Comparison of ENCODE assay signal across 22 cellular contexts in genomic region chr2:228367356-228367755, GRCh38.
"Had no signal": no experiment of that assay in that cellular context is flagged by ENCODE, and none has a peak within 500 bp of the region (broad histone marks: within the 10 kb centered on the region; RNA-seq: fewer than 3 reads in every experiment).

No MANE protein-coding gene starts in this region.

- H3K4me3 ChIP-seq: cardiac muscle cell, lower lobe of right lung, ovary, smooth muscle cell, stomach, vagina had no signal

- DNase-seq: activated CD4-positive, alpha-beta T cell treated with anti-CD3 and anti-CD28 coated beads, Interleukin-2, amount 10 ng/mL, durations not matched to agents 24 days and 14 days; activated CD8-positive, alpha-beta T cell treated with anti-CD3 and anti-CD28 coated beads for 36 hours; activated naive CD4-positive, alpha-beta T cell; activated naive CD8-positive, alpha-beta T cell treated with anti-CD3 and anti-CD28 coated beads for 36 hours; activated T-cell treated with anti-CD3 and anti-CD28 coated beads, Interleukin-2, amount 50 U/mL, for 1 hour; amniotic stem cell; foreskin keratinocyte; hippocampal formation; islet precursor cell; left colon; lower lobe of right lung; natural killer cell; ovary; stimulated activated CD4-positive, alpha-beta T cell treated with anti-CD3 and anti-CD28 coated beads, Interleukin-4, amount 100 ng/mL, for 24 hours; stomach; trophoblast cell had no signal

- ATAC-seq: activated CD8-positive, alpha-beta T cell treated with anti-CD3 and anti-CD28 coated beads for 36 hours; activated T-helper 17 cell treated with anti-CD3 and anti-CD28 coated beads, Interleukin-2, amount 50 U/mL, for 72 hours; foreskin keratinocyte; left colon; lower lobe of right lung; natural killer cell; sciatic nerve; stimulated activated effector memory CD8-positive, alpha-beta T cell treated with anti-CD3 and anti-CD28 coated beads, Interleukin-12 subunit alpha, Interleukin-12 subunit beta, amount 100 ng/mL, for 72 hours had no signal

- H3K9me3 ChIP-seq: lower lobe of right lung, ovary, stomach, vagina had no signal

- H3K4me1 ChIP-seq: foreskin keratinocyte, lower lobe of right lung, stomach, vagina had no signal

- H3K27ac ChIP-seq: cardiac muscle cell, foreskin keratinocyte, lower lobe of right lung, ovary, stomach, vagina had no signal

- H3K27me3 ChIP-seq: cardiac muscle cell, foreskin keratinocyte, ovary, stomach, vagina had no signal
